14 cellular contexts compared by ENCODE assay signal in genomic region chr2:11329759-11330158, GRCh38. TPM values are rescaled to one million over a fixed set of nuclear protein-coding genes. Genes with fewer than 3 reads are reported as not detected.
DNase-seq lines count a peak whose midpoint lies in the region; ATAC-seq and TF ChIP-seq lines count a peak whose summit lies in the region.
"Had no signal": no experiment of that assay in that cellular context is flagged by ENCODE, and none has a peak within 500 bp of the region (broad histone marks: within the 10 kb centered on the region; RNA-seq: fewer than 3 reads in every experiment).

No MANE protein-coding gene starts in this region.

- peaks cover 16% of the 10 kb centered on the region; the same call in 1 of the 2 replicates for H4K20me1 ChIP-seq in GM23248 (ENCODE audit: insufficient read depth)

- H3K4me3 ChIP-seq in GM23248, result peak overlapping the region; percentile 52
- no peak overlapping the region for H3K4me3 ChIP-seq in Panc1 (ENCODE audit: low read depth in 2 of 2, low read length in 2 of 2)
- H3K4me3 ChIP-seq in skeletal muscle satellite cell (ENCODE audit: low read length), result no peak overlapping the region
- H3K4me3 ChIP-seq: body of pancreas had no signal

- no peak for TF ChIP-seq CTCF in Panc1 (IDR thresholded peaks at IDR 0.05)

- H3F3A ChIP-seq in GM23248 (ENCODE audit: insufficient read depth), result peaks cover 15% of the 10 kb centered on the region

- H3K36me3 ChIP-seq in GM23248 (ENCODE audit: low read depth), result no peaks in the 10 kb centered on the region
- H3K36me3 ChIP-seq in Panc1 (ENCODE audit: control insufficient read depth, insufficient read depth, low read length), result no peaks in the 10 kb centered on the region
- H3K36me3 ChIP-seq in skeletal muscle satellite cell (ENCODE audit: insufficient read depth, low read length), result no peaks in the 10 kb centered on the region

- intact Hi-C loops in Panc1 (cut with micrococcal nuclease; ENCODE audit: unreplicated experiment), result no loop called here

- H3K9me3 ChIP-seq in GM23248 (ENCODE audit: low read depth), result no peaks in the 10 kb centered on the region
- H3K9me3 ChIP-seq in Panc1 (ENCODE audit: control insufficient read depth, insufficient read depth, low read depth, low read length), result no peaks in the 10 kb centered on the region
- no peaks in the 10 kb centered on the region for H3K9me3 ChIP-seq in skeletal muscle satellite cell (replicated peaks; ENCODE audit: low read length)
- H3K9me3 ChIP-seq: body of pancreas had no signal

- H2AFZ ChIP-seq in GM23248, result no peak overlapping the region

- H3K27me3 ChIP-seq in GM23248 (replicated peaks; ENCODE audit: insufficient read depth), result no peaks in the 10 kb centered on the region
- no peaks in the 10 kb centered on the region for H3K27me3 ChIP-seq in Panc1 (ENCODE audit: control insufficient read depth, insufficient read depth, low read length)
- no peaks in the 10 kb centered on the region for H3K27me3 ChIP-seq in skeletal muscle satellite cell (ENCODE audit: control insufficient read depth, insufficient read depth, low read length)
- H3K27me3 ChIP-seq: body of pancreas had no signal

- TSS peak; percentile 6 for BruUV-seq in Panc1 (replicated peaks; lab: Mats Ljungman, UMichigan)

- H3K79me2 ChIP-seq in GM23248 (ENCODE audit: insufficient read depth), result peaks cover 95% of the 10 kb centered on the region

- H3K4me1 ChIP-seq in GM23248 (ENCODE audit: insufficient read depth) (peaks cover 26% of the 10 kb centered on the region), Panc1 (ENCODE audit: control insufficient read depth, insufficient read depth, low read length) (peaks cover 5% of the 10 kb centered on the region; the same call in 1 of the 2 replicates), skeletal muscle satellite cell (ENCODE audit: control insufficient read depth, insufficient read depth, low read length) (peaks cover 14% of the 10 kb centered on the region)

- CTCF ChIA-PET in Panc1 (lab: Charles Lee), result interaction anchor here (0.6 to 0.7 kb wide), 2 partner anchors 10 to 20 kb away, joined by 3 read pairs; no protein-coding TSS in a partner anchor

- peak overlapping the region; percentile 53 for H3K9ac ChIP-seq in GM23248
- peak overlapping the region; percentile 47 for H3K9ac ChIP-seq in skeletal muscle satellite cell (ENCODE audit: low read depth, low read length)

- H3K4me2 ChIP-seq in GM23248 (ENCODE audit: unreplicated experiment), result peak overlapping the region; percentile 70
- peak overlapping the region; percentile 67 for H3K4me2 ChIP-seq in skeletal muscle satellite cell (ENCODE audit: low read length)

- DNase-seq in GM23248, result peak; percentile 82
- DNase-seq in Panc1 (ENCODE audit: low read depth, low spot score), result no peak
- peak; percentile 65 for DNase-seq in fibroblast of gingiva (ENCODE audit: low read depth)
- DNase-seq in NCI-H446 treated with DMSO at 0.1 percent for 48 hours (lab: John Stamatoyannopoulos, UW), result no peak
- DNase-seq in epidermal melanocyte (ENCODE audit: insufficient read length, low spot score), result no peak
- DNase-seq in NCI-H2171 treated with DMSO at 0.1 percent for 48 hours (lab: John Stamatoyannopoulos, UW), result no peak
- DNase-seq: activated CD4-positive, alpha-beta memory T cell treated with anti-CD3 and anti-CD28 coated beads for 36 hours; body of pancreas; effector memory CD8-positive, alpha-beta T cell; hypothalamus; naive thymus-derived CD8-positive, alpha-beta T cell; stimulated activated naive CD8-positive, alpha-beta T cell treated with anti-CD3 and anti-CD28 coated beads, Interleukin-15, Interleukin-2, amounts not matched to agents 100 U/mL and 50 U/mL, for 24 hours had no signal

- ATAC-seq in Panc1 (no peak), GM21360 (IDR thresholded peaks at IDR 0.05; ENCODE audit: unreplicated experiment) (no peak)
- ATAC-seq: body of pancreas; effector memory CD8-positive, alpha-beta T cell; naive thymus-derived CD8-positive, alpha-beta T cell; stimulated activated naive CD8-positive, alpha-beta T cell treated with anti-CD3 and anti-CD28 coated beads, Interleukin-15, Interleukin-2, amounts not matched to agents 100 U/mL and 50 U/mL, for 24 hours had no signal

- peak overlapping the region; percentile 71 for H3K27ac ChIP-seq in GM23248
- H3K27ac ChIP-seq in Panc1 (ENCODE audit: low read length), result no peak overlapping the region
- H3K27ac ChIP-seq: body of pancreas had no signal

- POLR2A ChIA-PET in Panc1 (lab: Charles Lee), result no interaction called here

- H3K9me2 ChIP-seq in GM23248 (ENCODE audit: insufficient read depth), result no peaks in the 10 kb centered on the region

- WGBS in GM23248 (ENCODE audit: low coverage in 1 of 2, low lambda C conversion rate in 2 of 2, missing lambda C conversion rate in 2 of 2), 2 experiments, result 0 to 1% methylated on average over 3 of the region's 3 CpGs

- in situ Hi-C loops in GM23248 (cut with MboI) (no loop called here), Panc1 (cut with HindIII; ENCODE audit: low pct_unique_long_range_greater_than_20kb, low sequenced_read_pairs) (no loop called here)

RNA-seq across cellular contexts. Expression of gene ROCK2, which starts 14.7 kb away (rescaled TPM):
- 38.3 and 40.0 TPM in 2 replicates for total RNA-seq in GM23248 (2014; rRNA removed; shearing (Covaris generic))
- 12.3 and 19.9 TPM in 2 replicates for polyA plus RNA-seq in GM23248 (2016; fragmentation: Nextera tagmentation; extraction: Ambion mirVana)
- total RNA-seq in Panc1 (2021; ENCODE audit: unreplicated experiment), result 47.9 TPM
- polyA plus RNA-seq in Panc1 (2012; ENCODE audit: insufficient read length), result 12.2 TPM
- total RNA-seq in skeletal muscle satellite cell (2012; rRNA removed), result 22.7 and 28.1 TPM in 2 replicates

Comparison
In these comparisons a context has a peak if more than half of its experiments do, and no peak if none do; other contexts are left out.
1. DNase-seq: peak in GM23248 (single experiment) and fibroblast of gingiva (single experiment); none in Panc1 (single experiment), NCI-H446 treated with DMSO at 0.1 percent for 48 hours (single experiment), epidermal melanocyte (single experiment) and NCI-H2171 treated with DMSO at 0.1 percent for 48 hours (single experiment).